ENCODE assay signal across 1 cellular context in the genomic region with DNA sequence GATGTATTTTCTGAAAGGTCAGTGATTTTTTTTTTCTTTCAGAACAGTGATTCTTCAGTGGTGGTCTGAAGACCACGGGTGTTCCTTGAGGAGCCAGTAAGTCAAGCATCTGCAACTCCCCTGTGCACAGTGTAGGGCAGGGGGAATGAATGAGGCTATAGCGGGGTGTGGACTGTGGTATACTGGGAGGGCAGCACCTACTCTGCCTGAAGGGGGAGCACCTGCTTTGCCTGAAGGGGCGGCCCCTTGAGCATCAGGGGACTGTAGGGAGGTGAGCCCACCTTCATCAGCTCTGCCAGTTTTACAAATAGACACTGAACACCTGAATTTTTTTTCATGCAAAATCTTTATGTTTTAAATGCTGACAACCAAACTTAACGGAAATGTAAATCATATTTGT.
TF ChIP-seq lines count a peak whose summit lies in the region.

No MANE protein-coding gene starts in this region.

TF ChIP-seq in SK-N-SH treated with all-trans-retinoic acid at 6 μM for 48 hours, 23 proteins besides CTCF, POLR2A, EP300 and RAD21 (continued from another document):
- TF ChIP-seq TSHZ2 (CRISPR knock-in tag; IDR thresholded peaks at IDR 0.05) (no peak), ZC3H10 (CRISPR knock-in tag; IDR thresholded peaks at IDR 0.05) (no peak), TOX (CRISPR knock-in tag; IDR thresholded peaks at IDR 0.05; ENCODE audit: borderline replicate concordance) (no peak), ISL1 (CRISPR knock-in tag; IDR thresholded peaks at IDR 0.05) (no peak), GLIS3 (CRISPR knock-in tag; IDR thresholded peaks at IDR 0.05) (no peak), ZFP30 (CRISPR knock-in tag; IDR thresholded peaks at IDR 0.05) (no peak), ZNF70 (CRISPR knock-in tag; IDR thresholded peaks at IDR 0.05) (no peak)
- TF ChIP-seq, protein P1, sequence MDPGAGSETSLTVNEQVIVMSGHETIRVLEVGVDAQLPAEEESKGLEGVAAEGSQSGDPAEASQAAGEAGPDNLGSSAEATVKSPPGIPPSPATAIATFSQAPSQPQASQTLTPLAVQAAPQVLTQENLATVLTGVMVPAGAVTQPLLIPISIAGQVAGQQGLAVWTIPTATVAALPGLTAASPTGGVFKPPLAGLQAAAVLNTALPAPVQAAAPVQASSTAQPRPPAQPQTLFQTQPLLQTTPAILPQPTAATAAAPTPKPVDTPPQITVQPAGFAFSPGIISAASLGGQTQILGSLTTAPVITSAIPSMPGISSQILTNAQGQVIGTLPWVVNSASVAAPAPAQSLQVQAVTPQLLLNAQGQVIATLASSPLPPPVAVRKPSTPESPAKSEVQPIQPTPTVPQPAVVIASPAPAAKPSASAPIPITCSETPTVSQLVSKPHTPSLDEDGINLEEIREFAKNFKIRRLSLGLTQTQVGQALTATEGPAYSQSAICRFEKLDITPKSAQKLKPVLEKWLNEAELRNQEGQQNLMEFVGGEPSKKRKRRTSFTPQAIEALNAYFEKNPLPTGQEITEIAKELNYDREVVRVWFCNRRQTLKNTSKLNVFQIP (CRISPR knock-in tag; IDR thresholded peaks at IDR 0.05; ENCODE audit: borderline replicate concordance, low read depth), result no peak
- TF ChIP-seq, protein P2, sequence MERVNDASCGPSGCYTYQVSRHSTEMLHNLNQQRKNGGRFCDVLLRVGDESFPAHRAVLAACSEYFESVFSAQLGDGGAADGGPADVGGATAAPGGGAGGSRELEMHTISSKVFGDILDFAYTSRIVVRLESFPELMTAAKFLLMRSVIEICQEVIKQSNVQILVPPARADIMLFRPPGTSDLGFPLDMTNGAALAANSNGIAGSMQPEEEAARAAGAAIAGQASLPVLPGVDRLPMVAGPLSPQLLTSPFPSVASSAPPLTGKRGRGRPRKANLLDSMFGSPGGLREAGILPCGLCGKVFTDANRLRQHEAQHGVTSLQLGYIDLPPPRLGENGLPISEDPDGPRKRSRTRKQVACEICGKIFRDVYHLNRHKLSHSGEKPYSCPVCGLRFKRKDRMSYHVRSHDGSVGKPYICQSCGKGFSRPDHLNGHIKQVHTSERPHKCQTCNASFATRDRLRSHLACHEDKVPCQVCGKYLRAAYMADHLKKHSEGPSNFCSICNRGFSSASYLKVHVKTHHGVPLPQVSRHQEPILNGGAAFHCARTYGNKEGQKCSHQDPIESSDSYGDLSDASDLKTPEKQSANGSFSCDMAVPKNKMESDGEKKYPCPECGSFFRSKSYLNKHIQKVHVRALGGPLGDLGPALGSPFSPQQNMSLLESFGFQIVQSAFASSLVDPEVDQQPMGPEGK (CRISPR knock-in tag; IDR thresholded peaks at IDR 0.05; ENCODE audit: borderline replicate concordance), result no peak
